ENCODE assay signal across 10 cellular contexts in genomic region chr1:26282694-26283019, GRCh38. TPM values are rescaled to one million over a fixed set of nuclear protein-coding genes. Genes with fewer than 3 reads are reported as not detected.
A peak's percentile ranks its signal among the peaks of the same experiment; 100 is the strongest.
DNase-seq lines count a peak whose midpoint lies in the region; ATAC-seq and TF ChIP-seq lines count a peak whose summit lies in the region.
"Had no signal": no experiment of that assay in that cellular context is flagged by ENCODE, and none has a peak within 500 bp of the region (broad histone marks: within the 10 kb centered on the region; RNA-seq: fewer than 3 reads in every experiment).

No MANE protein-coding gene starts in this region.

- TF ChIP-seq POLR2A in vagina (IDR thresholded peaks at IDR 0.05) = no peak

- no peak overlapping the region for H4K8ac ChIP-seq in mesendoderm (ENCODE audit: low read depth, low read length)

- H3K56ac ChIP-seq in mesendoderm (ENCODE audit: low read length) = peak overlapping the region; percentile 1

- H3K4me1 Mint-ChIP-seq in stimulated activated naive CD8-positive, alpha-beta T cell treated with anti-CD3 and anti-CD28 coated beads, Interleukin-15, Interleukin-2, amounts not matched to agents 100 ng/mL and 50 ng/mL, for 24 hours (ENCODE audit: low read depth) = peaks cover 90% of the 10 kb centered on the region
- peaks cover 78% of the 10 kb centered on the region for H3K4me1 Mint-ChIP-seq in activated naive CD8-positive, alpha-beta T cell treated with anti-CD3 and anti-CD28 coated beads for 36 hours

- peaks cover 57% of the 10 kb centered on the region for H3K36me3 Mint-ChIP-seq in stimulated activated naive CD8-positive, alpha-beta T cell treated with anti-CD3 and anti-CD28 coated beads, Interleukin-15, Interleukin-2, amounts not matched to agents 100 ng/mL and 50 ng/mL, for 24 hours (ENCODE audit: low read depth)
- H3K36me3 Mint-ChIP-seq in activated naive CD8-positive, alpha-beta T cell treated with anti-CD3 and anti-CD28 coated beads for 36 hours = peaks cover 65% of the 10 kb centered on the region

- no peak for ATAC-seq in stimulated activated naive CD8-positive, alpha-beta T cell treated with anti-CD3 and anti-CD28 coated beads, Interleukin-15, Interleukin-2, amounts not matched to agents 100 U/mL and 50 U/mL, for 24 hours

- H3K4me3 ChIP-seq in mesendoderm (ENCODE audit: low read length) (no peak overlapping the region), vagina (no peak overlapping the region)

- no peak overlapping the region for H3K23ac ChIP-seq in mesendoderm (ENCODE audit: low read length)

- H3K36me3 ChIP-seq in mesendoderm (ENCODE audit: control insufficient read depth, insufficient read depth, low read length) (no peaks in the 10 kb centered on the region), vagina (peaks cover 0 to 8% of the 10 kb centered on the region in 2 donors)

- H3K9me3 ChIP-seq in vagina = no peaks in the 10 kb centered on the region

- no peak overlapping the region for H2AK5ac ChIP-seq in mesendoderm (ENCODE audit: low read length)

- no peak overlapping the region for H3K27ac ChIP-seq in mesendoderm (ENCODE audit: low read depth, low read length)
- H3K27ac ChIP-seq in vagina = peak overlapping the region; percentile 95
- H3K27ac ChIP-seq: HL-60 had no signal

- H3K27ac Mint-ChIP-seq in stimulated activated naive CD8-positive, alpha-beta T cell treated with anti-CD3 and anti-CD28 coated beads, Interleukin-15, Interleukin-2, amounts not matched to agents 100 ng/mL and 50 ng/mL, for 24 hours = peak overlapping the region; percentile 100
- peak overlapping the region; percentile 99 for H3K27ac Mint-ChIP-seq in activated naive CD8-positive, alpha-beta T cell treated with anti-CD3 and anti-CD28 coated beads for 36 hours

- no peak overlapping the region for H3K18ac ChIP-seq in mesendoderm (ENCODE audit: low read length)

- intact Hi-C loops in vagina (cut with DNase I) = no loop called here

- no peaks in the 10 kb centered on the region for H3K27me3 ChIP-seq in mesendoderm (ENCODE audit: insufficient read depth, low read length, poor library complexity)
- no peaks in the 10 kb centered on the region for H3K27me3 ChIP-seq in vagina

- H3K9me3 Mint-ChIP-seq in stimulated activated naive CD8-positive, alpha-beta T cell treated with anti-CD3 and anti-CD28 coated beads, Interleukin-15, Interleukin-2, amounts not matched to agents 100 ng/mL and 50 ng/mL, for 24 hours = no peaks in the 10 kb centered on the region
- peaks cover 2% of the 10 kb centered on the region for H3K9me3 Mint-ChIP-seq in activated naive CD8-positive, alpha-beta T cell treated with anti-CD3 and anti-CD28 coated beads for 36 hours

- no peak for DNase-seq in stimulated activated naive CD8-positive, alpha-beta T cell treated with anti-CD3 and anti-CD28 coated beads, Interleukin-15, Interleukin-2, amounts not matched to agents 100 U/mL and 50 U/mL, for 24 hours
- no peak for DNase-seq in activated naive CD8-positive, alpha-beta T cell treated with anti-CD3 and anti-CD28 coated beads for 36 hours
- no peak for DNase-seq in mesendoderm
- DNase-seq in vagina (ENCODE audit: extremely low spot score in 2 of 2) = no peak
- no peak for DNase-seq in C1 segment of cervical spinal cord (lab: John Stamatoyannopoulos, UW)
- no peak for DNase-seq in NCI-H69 (lab: John Stamatoyannopoulos, UW)
- no peak for DNase-seq in 8988T
- DNase-seq: stimulated activated naive CD4-positive, alpha-beta T cell treated with Interleukin-2 at 50 U/mL for 16 hours had no signal

- H4K5ac ChIP-seq in mesendoderm (ENCODE audit: low read length) = no peak overlapping the region

- no peaks in the 10 kb centered on the region for H3K27me3 Mint-ChIP-seq in stimulated activated naive CD8-positive, alpha-beta T cell treated with anti-CD3 and anti-CD28 coated beads, Interleukin-15, Interleukin-2, amounts not matched to agents 100 ng/mL and 50 ng/mL, for 24 hours
- H3K27me3 Mint-ChIP-seq in activated naive CD8-positive, alpha-beta T cell treated with anti-CD3 and anti-CD28 coated beads for 36 hours = no peaks in the 10 kb centered on the region

- peaks cover 1% of the 10 kb centered on the region for H3K79me1 ChIP-seq in mesendoderm (ENCODE audit: low read length)

- no peak overlapping the region for H3K4me2 ChIP-seq in mesendoderm (ENCODE audit: low read length)

- WGBS in mesendoderm (ENCODE audit: extremely low coverage, insufficient coverage, low lambda C conversion rate) = no CpG with 5 or more reads among the region's 12 CpGs

- no peak overlapping the region for H2BK120ac ChIP-seq in mesendoderm (ENCODE audit: low read depth, low read length)

- no peak overlapping the region for H2BK5ac ChIP-seq in mesendoderm (ENCODE audit: low read length)

- peak overlapping the region; percentile 87 for H3K4me3 Mint-ChIP-seq in stimulated activated naive CD8-positive, alpha-beta T cell treated with anti-CD3 and anti-CD28 coated beads, Interleukin-15, Interleukin-2, amounts not matched to agents 100 ng/mL and 50 ng/mL, for 24 hours
- H3K4me3 Mint-ChIP-seq in activated naive CD8-positive, alpha-beta T cell treated with anti-CD3 and anti-CD28 coated beads for 36 hours = peak overlapping the region; percentile 84

- H3K79me2 ChIP-seq in mesendoderm (ENCODE audit: control insufficient read depth, insufficient read depth, low read length) = no peaks in the 10 kb centered on the region

- H3K4me1 ChIP-seq in mesendoderm (ENCODE audit: control insufficient read depth, low read depth, low read length) (peaks cover 13% of the 10 kb centered on the region), vagina (peaks cover 88% of the 10 kb centered on the region)

- no peak overlapping the region for H2BK15ac ChIP-seq in mesendoderm (replicated peaks; ENCODE audit: low read depth)

- no peak for TF ChIP-seq CTCF in vagina (IDR thresholded peaks at IDR 0.05)

- H3K4ac ChIP-seq in mesendoderm (ENCODE audit: low read depth, low read length) = no peak overlapping the region

- peak overlapping the region; percentile 16 for H3K9ac ChIP-seq in mesendoderm (ENCODE audit: low read length)

RNA-seq across cellular contexts. Expression of gene SH3BGRL3, which starts 2.8 kb away (rescaled TPM):
- total RNA-seq in activated naive CD8-positive, alpha-beta T cell treated with anti-CD3 and anti-CD28 coated beads for 36 hours = 100 to 1,000 TPM; 292 to 295 TPM
- polyA plus RNA-seq in mesendoderm (2013, experiment 1 of 2) = 80.4 TPM
- polyA plus RNA-seq in mesendoderm (2013, experiment 2 of 2) = 79.4 TPM
- 115 TPM for total RNA-seq in vagina

RNA-seq across cellular contexts. Expression of gene UBXN11, which starts 23.8 kb away (rescaled TPM):
- 10 to 100 TPM; 30.5 to 31.7 TPM for total RNA-seq in activated naive CD8-positive, alpha-beta T cell treated with anti-CD3 and anti-CD28 coated beads for 36 hours
- 6.0 TPM for polyA plus RNA-seq in mesendoderm (2013, experiment 1 of 2)
- 6.4 TPM for polyA plus RNA-seq in mesendoderm (2013, experiment 2 of 2)
- total RNA-seq in vagina = 7.1 TPM

RNA-seq across cellular contexts. Expression of gene CD52, which starts 35.1 kb away (rescaled TPM):
- 100 to 1,000 TPM; 263 to 278 TPM for total RNA-seq in activated naive CD8-positive, alpha-beta T cell treated with anti-CD3 and anti-CD28 coated beads for 36 hours
- 6.4 TPM for polyA plus RNA-seq in mesendoderm (2013, experiment 1 of 2)
- polyA plus RNA-seq in mesendoderm (2013, experiment 2 of 2) = 5.3 TPM
- 8.1 TPM for total RNA-seq in vagina

RNA-seq across cellular contexts. Expression of gene CEP85, which starts 48.7 kb away (rescaled TPM):
- total RNA-seq in activated naive CD8-positive, alpha-beta T cell treated with anti-CD3 and anti-CD28 coated beads for 36 hours = 10 to 100 TPM; 28.1 to 29.6 TPM
- 20.0 TPM for polyA plus RNA-seq in mesendoderm (2013, experiment 1 of 2)
- 19.8 TPM for polyA plus RNA-seq in mesendoderm (2013, experiment 2 of 2)
- total RNA-seq in vagina = 9.1 TPM

Comparison
In these comparisons a context has a peak if more than half of its experiments do, and no peak if none do; other contexts are left out.
1. RNA of gene CD52, which starts 35.1 kb away (total RNA-seq): 263 to 278 TPM in activated naive CD8-positive, alpha-beta T cell treated with anti-CD3 and anti-CD28 coated beads for 36 hours; 8.1 TPM in vagina (single experiment); every median in the first group is over 10 times any median in the second.